In genomic region chr13:72296246-72296645, GRCh38 we compare ENCODE assay signal across 6 cellular contexts.
"Had no signal": no experiment of that assay in that cellular context is flagged by ENCODE, and none has a peak within 500 bp of the region (broad histone marks: within the 10 kb centered on the region; RNA-seq: fewer than 3 reads in every experiment).

No MANE protein-coding gene starts in this region.

- H3K4me3 ChIP-seq: GM23338 had no signal

- H3K4me2 ChIP-seq: GM23338 had no signal

- ATAC-seq: GM23338 had no signal

- FAIRE-seq: H1, H54, HTR-8/SVneo had no signal

- DNase-seq: H9, HCEC 1CT had no signal

- H2AFZ ChIP-seq: GM23338 had no signal
